Comparison of ENCODE assay signal across 25 cellular contexts in genomic region chrX:2441466-2441865, GRCh38.
"Had no signal": no experiment of that assay in that cellular context is flagged by ENCODE, and none has a peak within 500 bp of the region (broad histone marks: within the 10 kb centered on the region; RNA-seq: fewer than 3 reads in every experiment).

No MANE protein-coding gene starts in this region.

- H3K9me3 Mint-ChIP-seq: effector memory CD8-positive, alpha-beta T cell had no signal

- H3K4me1 ChIP-seq: colonic mucosa, esophagus squamous epithelium, gastrocnemius medialis, left lung, lower lobe of right lung had no signal

- H3K27ac Mint-ChIP-seq: dendritic cell treated with granulocyte-macrophage colony-stimulating factor and Interleukin-4, amounts not matched to agents 40 ng/mL and 50 ng/mL, for 4 days; endodermal cell had no signal

- H3K9me3 ChIP-seq: colonic mucosa, gastrocnemius medialis, left lung, lower lobe of right lung had no signal

- H3K36me3 ChIP-seq: colonic mucosa, gastrocnemius medialis had no signal

- H3K4me1 Mint-ChIP-seq: endodermal cell had no signal

- H3K4me3 ChIP-seq: colonic mucosa, esophagus squamous epithelium, gastrocnemius medialis, heart right ventricle, left lung, lower lobe of right lung had no signal

- H3K27me3 ChIP-seq: colonic mucosa, esophagus squamous epithelium, gastrocnemius medialis, heart right ventricle, left lung had no signal

- DNase-seq: colonic mucosa; cortex of kidney; effector CD8-positive, alpha-beta T cell; effector memory CD8-positive, alpha-beta T cell; endodermal cell; erythroblast; esophagus squamous epithelium; foreskin fibroblast; foreskin melanocyte; gastrocnemius medialis; glutamatergic neuron; heart right ventricle; hippocampal formation; left cardiac atrium; left lung; left ventricle myocardium superior; lower lobe of right lung; mesenchymal stem cell; midbrain had no signal

- H3K4me3 Mint-ChIP-seq: dendritic cell treated with granulocyte-macrophage colony-stimulating factor and Interleukin-4, amounts not matched to agents 40 ng/mL and 50 ng/mL, for 4 days; effector memory CD8-positive, alpha-beta T cell; endodermal cell had no signal

- H3K27ac ChIP-seq: colonic mucosa, epithelial cell of prostate, esophagus squamous epithelium, gastrocnemius medialis, heart right ventricle, left lung, lower lobe of right lung had no signal

- FAIRE-seq: endometrium, islet of Langerhans, keratinocyte had no signal

- H3K27me3 Mint-ChIP-seq: dendritic cell treated with granulocyte-macrophage colony-stimulating factor and Interleukin-4, amounts not matched to agents 40 ng/mL and 50 ng/mL, for 4 days; effector memory CD8-positive, alpha-beta T cell had no signal

- ATAC-seq: effector memory CD8-positive, alpha-beta T cell; esophagus mucosa; gastrocnemius medialis; heart right ventricle; left cardiac atrium; left lung; left ventricle myocardium superior; lower lobe of right lung had no signal
